Comparison of ENCODE assay signal across 13 cellular contexts in genomic region chr9:136714096-136714875, GRCh38. TPM values are rescaled to one million over a fixed set of nuclear protein-coding genes. Genes with fewer than 3 reads are reported as not detected.
DNase-seq lines count a peak whose midpoint lies in the region; ATAC-seq and TF ChIP-seq lines count a peak whose summit lies in the region.
"Had no signal": no experiment of that assay in that cellular context is flagged by ENCODE, and none has a peak within 500 bp of the region (broad histone marks: within the 10 kb centered on the region; RNA-seq: fewer than 3 reads in every experiment).

No MANE protein-coding gene starts in this region.

- no peak for TF ChIP-seq RAD21 in SK-N-SH (IDR thresholded peaks at IDR 0.05; ENCODE audit: low read length)

- H3K4me3 Mint-ChIP-seq in glutamatergic neuron (ENCODE audit: unreplicated experiment): peak overlapping the region; percentile 64
- no peak overlapping the region for H3K4me3 Mint-ChIP-seq in naive thymus-derived CD4-positive, alpha-beta T cell
- H3K4me3 Mint-ChIP-seq: activated CD8-positive, alpha-beta T cell treated with anti-CD3 and anti-CD28 coated beads, Interleukin-2, amount 10 ng/mL, durations not matched to agents 7 days and 5 days had no signal

- no peak for TF ChIP-seq EP300 in SK-N-SH (IDR thresholded peaks at IDR 0.05; ENCODE audit: borderline replicate concordance in 1 of 2, low read depth in 1 of 2, low read length in 1 of 2)

- no peak overlapping the region; a peak in 1 of 4 replicates for H3K27ac ChIP-seq in SK-N-SH (ENCODE audit: low read depth in 2 of 2, low read length in 1 of 2)
- H3K27ac ChIP-seq in naive thymus-derived CD4-positive, alpha-beta T cell (ENCODE audit: low read depth, low read length): no peak overlapping the region

- H3K9me2 ChIP-seq in SK-N-SH: no peaks in the 10 kb centered on the region

- H3K27me3 Mint-ChIP-seq in glutamatergic neuron (ENCODE audit: unreplicated experiment): peaks cover 5% of the 10 kb centered on the region
- peaks cover 22 to 37% (median 35%) of the 10 kb centered on the region in 5 donors for H3K27me3 Mint-ChIP-seq in naive thymus-derived CD4-positive, alpha-beta T cell

- CTCF ChIA-PET in SK-N-SH (lab: Yijun Ruan, JAX): interaction anchor here (0.9 to 8.4 kb wide), 11 partner anchors 8 to 431 kb away, joined by 3 to 99 read pairs (median 4); partner anchors contain the start of gene LCN8
- CTCF ChIA-PET in naive thymus-derived CD4-positive, alpha-beta T cell (lab: Charles Lee): no interaction called here

- H3K36me3 Mint-ChIP-seq in glutamatergic neuron (ENCODE audit: unreplicated experiment): no peaks in the 10 kb centered on the region
- no peaks in the 10 kb centered on the region for H3K36me3 Mint-ChIP-seq in naive thymus-derived CD4-positive, alpha-beta T cell

- ATAC-seq in SK-N-SH treated with all-trans-retinoic acid at 6 μM for 48 hours: no peak
- ATAC-seq in naive thymus-derived CD4-positive, alpha-beta T cell: peak; percentile 21
- no peak for ATAC-seq in GM21423 (IDR thresholded peaks at IDR 0.05; ENCODE audit: unreplicated experiment)
- ATAC-seq: activated CD8-positive, alpha-beta T cell treated with anti-CD3 and anti-CD28 coated beads, Interleukin-2, amount 10 ng/mL, durations not matched to agents 7 days and 5 days had no signal

- DNase-seq in SK-N-SH (no peak), glutamatergic neuron (no peak), activated gamma-delta T cell treated with Interleukin-2 at 50 U/mL for 16 hours (no peak), H7 (no peak), OCI-M2 (lab: John Stamatoyannopoulos, UW; ENCODE audit: unreplicated experiment) (no peak)
- DNase-seq in naive thymus-derived CD4-positive, alpha-beta T cell: no peak
- DNase-seq: 8988T; activated CD8-positive, alpha-beta T cell treated with anti-CD3 and anti-CD28 coated beads, Interleukin-2, amount 10 ng/mL, durations not matched to agents 7 days and 5 days; NCI-H526 treated with DMSO at 0.1 percent for 48 hours; posterior cingulate gyrus had no signal

- H3K9me3 ChIP-seq in SK-N-SH: no peaks in the 10 kb centered on the region
- no peaks in the 10 kb centered on the region for H3K9me3 ChIP-seq in naive thymus-derived CD4-positive, alpha-beta T cell (ENCODE audit: control insufficient read depth in 2 of 3, low read length in 3 of 3)

- peaks cover 17% of the 10 kb centered on the region for H3F3A ChIP-seq in SK-N-SH (replicated peaks; ENCODE audit: insufficient read depth)

- peak overlapping the region; percentile 90; the same call in 1 of the 2 replicates for H3K4me2 ChIP-seq in SK-N-SH

- POLR2A ChIA-PET in SK-N-SH (lab: Yijun Ruan, JAX): interaction anchor here (1.2 to 4.2 kb wide), 3 partner anchors 8 to 13 kb away, joined by 6 to 51 read pairs (median 12); no protein-coding TSS in a partner anchor
- POLR2A ChIA-PET in naive thymus-derived CD4-positive, alpha-beta T cell (lab: Charles Lee): interaction anchor here (1.0 to 2.2 kb wide), 2 partner anchors 11 to 13 kb away, joined by 4 to 11 read pairs; no protein-coding TSS in a partner anchor

- no peaks in the 10 kb centered on the region for H3K27me3 ChIP-seq in SK-N-SH (ENCODE audit: insufficient read depth)
- H3K27me3 ChIP-seq in naive thymus-derived CD4-positive, alpha-beta T cell (ENCODE audit: control insufficient read depth in 2 of 2, insufficient read depth in 2 of 2, low read length in 2 of 2): peaks cover 0 to 9% of the 10 kb centered on the region in 2 donors
- peaks cover 3% of the 10 kb centered on the region for H3K27me3 ChIP-seq in H7 (ENCODE audit: control insufficient read depth, insufficient read depth, low read length)

- TF ChIP-seq CTCF in SK-N-SH (IDR thresholded peaks at IDR 0.05): no peak
- no peak for TF ChIP-seq CTCF in glutamatergic neuron (IDR thresholded peaks at IDR 0.05; ENCODE audit: partially characterized antibody, unreplicated experiment)

- intact Hi-C loops in naive thymus-derived CD4-positive, alpha-beta T cell (cut with micrococcal nuclease): no loop called here

- no peaks in the 10 kb centered on the region for H3K79me2 ChIP-seq in SK-N-SH (ENCODE audit: insufficient read depth)

- H2AFZ ChIP-seq in SK-N-SH (ENCODE audit: low read depth): no peak overlapping the region

- peaks cover 5% of the 10 kb centered on the region for H3K4me1 Mint-ChIP-seq in glutamatergic neuron (ENCODE audit: low read depth, unreplicated experiment)
- H3K4me1 Mint-ChIP-seq in naive thymus-derived CD4-positive, alpha-beta T cell: peaks cover 0 to 8% (median 6%) of the 10 kb centered on the region in 7 donors

- peaks cover 5% of the 10 kb centered on the region for H3K9me3 Mint-ChIP-seq in glutamatergic neuron (ENCODE audit: unreplicated experiment)
- H3K9me3 Mint-ChIP-seq in naive thymus-derived CD4-positive, alpha-beta T cell: peaks cover 0 to 2% (median 0%) of the 10 kb centered on the region in 11 donors

- 90% methylated on average over 8 of the region's 17 CpGs for WGBS in SK-N-SH (ENCODE audit: low lambda C conversion rate)

- no peaks in the 10 kb centered on the region for H4K20me1 ChIP-seq in SK-N-SH (ENCODE audit: insufficient read depth)

- H3K4me3 ChIP-seq in SK-N-SH (ENCODE audit: low read depth in 2 of 2, low read length in 1 of 2): peak overlapping the region in 1 of 2 experiments; percentile 61; a peak in 1 of 4 replicates
- no peak overlapping the region for H3K4me3 ChIP-seq in naive thymus-derived CD4-positive, alpha-beta T cell (ENCODE audit: low read length)
- no peak overlapping the region for H3K4me3 ChIP-seq in H7 (ENCODE audit: insufficient read depth, low read depth, low read length)

- H3K36me3 ChIP-seq in SK-N-SH (replicated peaks in 1 of 2; ENCODE audit: control insufficient read depth in 1 of 2, insufficient read depth in 2 of 2, low read length in 1 of 2): no peaks in the 10 kb centered on the region
- H3K36me3 ChIP-seq in naive thymus-derived CD4-positive, alpha-beta T cell (ENCODE audit: control insufficient read depth in 2 of 3, insufficient read depth in 3 of 3, low read length in 3 of 3): no peaks in the 10 kb centered on the region
- no peaks in the 10 kb centered on the region for H3K36me3 ChIP-seq in H7 (replicated peaks; ENCODE audit: control insufficient read depth, insufficient read depth, low read length)

- no peak overlapping the region for H3K9ac ChIP-seq in SK-N-SH

- H3K27ac Mint-ChIP-seq in glutamatergic neuron (ENCODE audit: unreplicated experiment): peak overlapping the region; percentile 52
- H3K27ac Mint-ChIP-seq in naive thymus-derived CD4-positive, alpha-beta T cell: peak overlapping the region in 2 of 9 donors; percentile 23 to 62
- H3K27ac Mint-ChIP-seq: activated CD8-positive, alpha-beta T cell treated with anti-CD3 and anti-CD28 coated beads, Interleukin-2, amount 10 ng/mL, durations not matched to agents 7 days and 5 days had no signal

- H3K4me1 ChIP-seq in SK-N-SH (ENCODE audit: control insufficient read depth in 1 of 2, insufficient read depth in 2 of 2, low read depth in 1 of 2, low read length in 1 of 2): peaks cover 4 to 18% of the 10 kb centered on the region in 2 experiments; a peak in 1 of 4 replicates
- no peaks in the 10 kb centered on the region for H3K4me1 ChIP-seq in naive thymus-derived CD4-positive, alpha-beta T cell (ENCODE audit: control insufficient read depth in 2 of 2, insufficient read depth in 2 of 2, low read length in 2 of 2)

TF ChIP-seq in SK-N-SH treated with all-trans-retinoic acid at 6 μM for 48 hours, 23 proteins besides CTCF, POLR2A, EP300 and RAD21 (continues in another document):
- TF ChIP-seq GLIS3 (CRISPR knock-in tag; IDR thresholded peaks at IDR 0.05) (no peak), ZFP3 (CRISPR knock-in tag; IDR thresholded peaks at IDR 0.05) (no peak), TCF4 (CRISPR knock-in tag; IDR thresholded peaks at IDR 0.05; ENCODE audit: borderline replicate concordance) (no peak)

RNA-seq across cellular contexts. Expression of gene DIPK1B, which starts 1.9 kb away (rescaled TPM):
- polyA plus RNA-seq in SK-N-SH (2012; rRNA removed): 24.5 and 27.1 TPM in 2 replicates
- 10.2 and 18.9 TPM in 2 replicates for polyA plus RNA-seq in SK-N-SH (2012; cell fraction: cytosol; rRNA removed)
- 29.2 and 33.2 TPM in 2 replicates for polyA plus RNA-seq in SK-N-SH (2012; cell fraction: nucleus; rRNA removed)
- total RNA-seq in glutamatergic neuron (ENCODE audit: unreplicated experiment): 71.3 TPM
- 1 to 10 TPM in 1 of 5 experiments, under 1 TPM in 2, not detected in 2; 0.46 to 1.6 (median 0.56) TPM for total RNA-seq in naive thymus-derived CD4-positive, alpha-beta T cell
- polyA plus RNA-seq in naive thymus-derived CD4-positive, alpha-beta T cell: under 1 TPM; 0.11 to 0.31 TPM
- 57.0 and 75.7 TPM in 2 replicates for total RNA-seq in H7 (2014; rRNA removed; shearing (Covaris generic))

RNA-seq across cellular contexts. Expression of gene AGPAT2, which starts 27.0 kb away (rescaled TPM):
- 41.8 and 46.8 TPM in 2 replicates for polyA plus RNA-seq in SK-N-SH (2012; rRNA removed)
- 16.8 and 33.3 TPM in 2 replicates for polyA plus RNA-seq in SK-N-SH (2012; cell fraction: cytosol; rRNA removed)
- polyA plus RNA-seq in SK-N-SH (2012; cell fraction: nucleus; rRNA removed): 50.8 and 59.5 TPM in 2 replicates
- total RNA-seq in glutamatergic neuron (ENCODE audit: unreplicated experiment): 72.8 TPM
- total RNA-seq in naive thymus-derived CD4-positive, alpha-beta T cell: 10 to 100 TPM in 2 of 5 experiments, 1 to 10 TPM in 3; 2.3 to 20.6 (median 8.5) TPM
- 10 to 100 TPM; 12.0 to 13.1 TPM for polyA plus RNA-seq in naive thymus-derived CD4-positive, alpha-beta T cell
- 41.1 and 54.7 TPM in 2 replicates for total RNA-seq in H7 (2014; rRNA removed; shearing (Covaris generic))

RNA-seq across cellular contexts. Expression of gene LCN10, which starts 28.5 kb away (rescaled TPM):
- not detected in 2 replicates for polyA plus RNA-seq in SK-N-SH (2012; rRNA removed)
- not detected in 2 replicates for polyA plus RNA-seq in SK-N-SH (2012; cell fraction: cytosol; rRNA removed)
- polyA plus RNA-seq in SK-N-SH (2012; cell fraction: nucleus; rRNA removed): not detected in 2 replicates
- not detected for total RNA-seq in glutamatergic neuron (ENCODE audit: unreplicated experiment)
- total RNA-seq in naive thymus-derived CD4-positive, alpha-beta T cell: 1 to 10 TPM in 3 of 5 experiments, under 1 TPM in 1, not detected in 1; 0.34 to 3.2 (median 1.2) TPM
- polyA plus RNA-seq in naive thymus-derived CD4-positive, alpha-beta T cell: 1 to 10 TPM in 1 of 2 donors, under 1 TPM in 1; 0.45 to 1.1 TPM
- total RNA-seq in H7 (2014; rRNA removed; shearing (Covaris generic)): 0.76 and 1.4 TPM in 2 replicates
- total RNA-seq: HT1080 had no signal

RNA-seq across cellular contexts. Expression of gene LCN6, which starts 34.0 kb away (rescaled TPM):
- polyA plus RNA-seq in SK-N-SH (2012; rRNA removed): not detected in 2 replicates
- polyA plus RNA-seq in SK-N-SH (2012; cell fraction: cytosol; rRNA removed): not detected in 2 replicates
- not detected in 2 replicates for polyA plus RNA-seq in SK-N-SH (2012; cell fraction: nucleus; rRNA removed)
- total RNA-seq in glutamatergic neuron (ENCODE audit: unreplicated experiment): not detected
- not detected for total RNA-seq in naive thymus-derived CD4-positive, alpha-beta T cell
- polyA plus RNA-seq in naive thymus-derived CD4-positive, alpha-beta T cell: not detected
- not detected in 2 replicates for total RNA-seq in H7 (2014; rRNA removed; shearing (Covaris generic))
- total RNA-seq: activated CD8-positive, alpha-beta T cell treated with anti-CD3 and anti-CD28 coated beads, Interleukin-2, amount 10 ng/mL, durations not matched to agents 7 days and 5 days; HT1080 had no signal

RNA-seq across cellular contexts. Expression of gene LCN8, which starts 43.8 kb away (rescaled TPM):
- polyA plus RNA-seq in SK-N-SH (2012; rRNA removed): not detected in 2 replicates
- not detected in 2 replicates for polyA plus RNA-seq in SK-N-SH (2012; cell fraction: cytosol; rRNA removed)
- 0.02 TPM in 1 of 2 replicates, not detected in the other for polyA plus RNA-seq in SK-N-SH (2012; cell fraction: nucleus; rRNA removed)
- total RNA-seq in glutamatergic neuron (ENCODE audit: unreplicated experiment): not detected
- under 1 TPM in 1 of 5 experiments, not detected in 4; 0.83 TPM for total RNA-seq in naive thymus-derived CD4-positive, alpha-beta T cell
- not detected for polyA plus RNA-seq in naive thymus-derived CD4-positive, alpha-beta T cell
- not detected in 2 replicates for total RNA-seq in H7 (2014; rRNA removed; shearing (Covaris generic))
- total RNA-seq: activated CD8-positive, alpha-beta T cell treated with anti-CD3 and anti-CD28 coated beads, Interleukin-2, amount 10 ng/mL, durations not matched to agents 7 days and 5 days; HT1080 had no signal

Comparison
In these comparisons a context has a peak if more than half of its experiments do, and no peak if none do; other contexts are left out.
1. RNA of gene DIPK1B, which starts 1.9 kb away (total RNA-seq): 57.0 to 75.7 TPM in H7 and 71.3 TPM in glutamatergic neuron (single experiment); 0.46 to 1.6 TPM in naive thymus-derived CD4-positive, alpha-beta T cell; every median in the first group is over 10 times any median in the second.